15 cellular contexts compared by ENCODE assay signal in genomic region chr2:234373060-234373459, GRCh38.
DNase-seq lines count a peak whose midpoint lies in the region; ATAC-seq, FAIRE-seq and TF ChIP-seq lines count a peak whose summit lies in the region.
"Had no signal": no experiment of that assay in that cellular context is flagged by ENCODE, and none has a peak within 500 bp of the region (broad histone marks: within the 10 kb centered on the region; RNA-seq: fewer than 3 reads in every experiment).

No MANE protein-coding gene starts in this region.

- POLR2A ChIA-PET in CD8-positive, alpha-beta T cell (lab: Charles Lee) = interaction anchor here (0.7 to 2.6 kb wide), 9 partner anchors 22 to 124 kb away, joined by 3 to 8 read pairs (median 4); partner anchors contain the start of gene ARL4C
- POLR2A ChIA-PET in PC-3 (lab: Charles Lee; ENCODE audit: unreplicated experiment) = no interaction called here
- POLR2A ChIA-PET in naive thymus-derived CD8-positive, alpha-beta T cell (lab: Charles Lee) = interaction anchor here (0.7 to 3.4 kb wide), 18 partner anchors 11 to 135 kb away, joined by 3 to 29 read pairs (median 5); partner anchors contain the start of gene ARL4C

- no peak for FAIRE-seq in pancreas (lab: Jason Lieb, UNC)

- H4K20me1 ChIP-seq in PC-3 (ENCODE audit: low read length) = no peaks in the 10 kb centered on the region
- H4K20me1 ChIP-seq: BLaER1 had no signal

- no peak for TF ChIP-seq POLR2A in sigmoid colon (IDR thresholded peaks at IDR 0.05)

- H3K27me3 Mint-ChIP-seq in CD8-positive, alpha-beta T cell (ENCODE audit: low read depth) = no peaks in the 10 kb centered on the region
- H3K27me3 Mint-ChIP-seq in activated naive CD8-positive, alpha-beta T cell treated with anti-CD3 and anti-CD28 coated beads for 36 hours = no peaks in the 10 kb centered on the region
- no peaks in the 10 kb centered on the region for H3K27me3 Mint-ChIP-seq in naive thymus-derived CD8-positive, alpha-beta T cell
- H3K27me3 Mint-ChIP-seq: progenitor cell of endocrine pancreas had no signal

- H3K27ac Mint-ChIP-seq in CD8-positive, alpha-beta T cell = peak overlapping the region; percentile 93
- peak overlapping the region; percentile 93 for H3K27ac Mint-ChIP-seq in activated naive CD8-positive, alpha-beta T cell treated with anti-CD3 and anti-CD28 coated beads for 36 hours
- peak overlapping the region; percentile 90 to 97 (median 94) for H3K27ac Mint-ChIP-seq in naive thymus-derived CD8-positive, alpha-beta T cell
- H3K27ac Mint-ChIP-seq: progenitor cell of endocrine pancreas had no signal

- no TSS peak for BruUV-seq in PC-3 (replicated peaks; lab: Mats Ljungman, UMichigan)

- peak overlapping the region; percentile 59 for H3K4me3 Mint-ChIP-seq in CD8-positive, alpha-beta T cell
- peak overlapping the region; percentile 52 for H3K4me3 Mint-ChIP-seq in activated naive CD8-positive, alpha-beta T cell treated with anti-CD3 and anti-CD28 coated beads for 36 hours
- peak overlapping the region; percentile 47 to 90 (median 75) for H3K4me3 Mint-ChIP-seq in naive thymus-derived CD8-positive, alpha-beta T cell

- peak in 2 of 7 experiments; percentile 30 to 40 for DNase-seq in CD8-positive, alpha-beta T cell
- DNase-seq in PC-3 = no peak
- DNase-seq in activated naive CD8-positive, alpha-beta T cell treated with anti-CD3 and anti-CD28 coated beads for 36 hours = no peak
- peak in 8 of 10 donors; percentile 5 to 65 (median 36) for DNase-seq in naive thymus-derived CD8-positive, alpha-beta T cell
- DNase-seq in sigmoid colon = no peak
- DNase-seq in pancreas = no peak
- DNase-seq in mucosa of gallbladder (ENCODE audit: low spot score) = no peak
- DNase-seq: GM23248, Karpas-422, NCI-H187 treated with DMSO at 0.1 percent for 48 hours, NCI-H748 treated with DMSO at 0.1 percent for 48 hours, T-helper 9 cell had no signal

- H3K4me1 Mint-ChIP-seq in CD8-positive, alpha-beta T cell (ENCODE audit: low read depth) = peaks cover 68% of the 10 kb centered on the region
- peaks cover 73% of the 10 kb centered on the region for H3K4me1 Mint-ChIP-seq in activated naive CD8-positive, alpha-beta T cell treated with anti-CD3 and anti-CD28 coated beads for 36 hours
- peaks cover 37 to 70% (median 68%) of the 10 kb centered on the region in 4 donors for H3K4me1 Mint-ChIP-seq in naive thymus-derived CD8-positive, alpha-beta T cell

- no peak overlapping the region for H3K4me2 ChIP-seq in PC-3 (ENCODE audit: low read length)
- H3K4me2 ChIP-seq: BLaER1 had no signal

- H3K27me3 ChIP-seq in CD8-positive, alpha-beta T cell (ENCODE audit: insufficient read depth, low read length) = no peaks in the 10 kb centered on the region
- H3K27me3 ChIP-seq in PC-3 (ENCODE audit: low read length) (no peaks in the 10 kb centered on the region), sigmoid colon (peaks cover 0 to 6% (median 0%) of the 10 kb centered on the region in 3 donors), pancreas (no peaks in the 10 kb centered on the region)
- H3K27me3 ChIP-seq: BLaER1 had no signal

- no peaks in the 10 kb centered on the region for H3K79me2 ChIP-seq in PC-3 (ENCODE audit: low read length)

- no peak for TF ChIP-seq EP300 in sigmoid colon (IDR thresholded peaks at IDR 0.05)

- H3K9ac ChIP-seq in PC-3 (ENCODE audit: low read length) = no peak overlapping the region
- H3K9ac ChIP-seq: BLaER1, GM23248 had no signal

- H3K36me3 Mint-ChIP-seq in CD8-positive, alpha-beta T cell = no peaks in the 10 kb centered on the region
- H3K36me3 Mint-ChIP-seq in activated naive CD8-positive, alpha-beta T cell treated with anti-CD3 and anti-CD28 coated beads for 36 hours = peaks cover 4% of the 10 kb centered on the region
- no peaks in the 10 kb centered on the region for H3K36me3 Mint-ChIP-seq in naive thymus-derived CD8-positive, alpha-beta T cell

- CTCF ChIA-PET in CD8-positive, alpha-beta T cell (lab: Charles Lee) = interaction anchor here (0.7 to 3.4 kb wide), 8 partner anchors 9 to 123 kb away, joined by 3 to 16 read pairs (median 4); no protein-coding TSS in a partner anchor
- CTCF ChIA-PET in PC-3 (lab: Charles Lee) = no interaction called here

- H3K27ac ChIP-seq in CD8-positive, alpha-beta T cell (ENCODE audit: low read depth, low read length) = peak overlapping the region; percentile 20
- H3K27ac ChIP-seq in PC-3 (ENCODE audit: low read length) (no peak overlapping the region), sigmoid colon (no peak overlapping the region), pancreas (no peak overlapping the region)
- H3K27ac ChIP-seq: BLaER1, gastroesophageal sphincter, GM23248 had no signal

- peaks cover 58% of the 10 kb centered on the region for H3K4me1 ChIP-seq in CD8-positive, alpha-beta T cell (ENCODE audit: insufficient read depth, low read length)
- H3K4me1 ChIP-seq in PC-3 (ENCODE audit: insufficient read depth, low read length) = peaks cover 29% of the 10 kb centered on the region
- H3K4me1 ChIP-seq in sigmoid colon = peaks cover 0 to 23% (median 13%) of the 10 kb centered on the region in 4 donors
- no peaks in the 10 kb centered on the region for H3K4me1 ChIP-seq in pancreas

- peak; percentile 52 for ATAC-seq in CD8-positive, alpha-beta T cell
- ATAC-seq in PC-3 (no peak), pancreas (no peak)
- ATAC-seq in naive thymus-derived CD8-positive, alpha-beta T cell = peak; percentile 58 to 80
- ATAC-seq: gastroesophageal sphincter had no signal

- no peaks in the 10 kb centered on the region for H3K9me3 ChIP-seq in CD8-positive, alpha-beta T cell (ENCODE audit: low read length)
- no peaks in the 10 kb centered on the region for H3K9me3 ChIP-seq in PC-3 (ENCODE audit: low read length)
- H3K9me3 ChIP-seq in sigmoid colon = no peaks in the 10 kb centered on the region
- H3K9me3 ChIP-seq in pancreas = no peaks in the 10 kb centered on the region
- H3K9me3 ChIP-seq: BLaER1, gastroesophageal sphincter had no signal

- no peaks in the 10 kb centered on the region for H3K36me3 ChIP-seq in CD8-positive, alpha-beta T cell (ENCODE audit: insufficient read depth, low read length)
- no peaks in the 10 kb centered on the region for H3K36me3 ChIP-seq in PC-3 (ENCODE audit: low read depth, low read length)
- no peaks in the 10 kb centered on the region for H3K36me3 ChIP-seq in sigmoid colon
- H3K36me3 ChIP-seq in pancreas = no peaks in the 10 kb centered on the region
- H3K36me3 ChIP-seq: BLaER1, gastroesophageal sphincter had no signal

- H3F3A ChIP-seq in PC-3 (ENCODE audit: low read length, unreplicated experiment) = peaks cover 5% of the 10 kb centered on the region

- 60 to 69% methylated on average over 4 of the region's 4 CpGs for WGBS in sigmoid colon, 2 donors
- 70 to 77% methylated on average over 4 of the region's 4 CpGs for WGBS in pancreas, 2 donors

- 0 out of 2 replicates have a peak overlapping the region, but pooled peaks have one; percentile 3 for H2AFZ ChIP-seq in PC-3 (ENCODE audit: low read length)
- H2AFZ ChIP-seq: GM23248 had no signal

- no peak for TF ChIP-seq CTCF in CD8-positive, alpha-beta T cell (IDR thresholded peaks at IDR 0.05)
- TF ChIP-seq CTCF in PC-3 (conservative IDR thresholded peaks at IDR 0.05; ENCODE audit: low read depth, low read length) = no peak
- TF ChIP-seq CTCF in sigmoid colon (IDR thresholded peaks at IDR 0.05) = no peak
- no peak for TF ChIP-seq CTCF in pancreas (IDR thresholded peaks at IDR 0.05)

- no peaks in the 10 kb centered on the region for H3K9me3 Mint-ChIP-seq in CD8-positive, alpha-beta T cell
- H3K9me3 Mint-ChIP-seq in activated naive CD8-positive, alpha-beta T cell treated with anti-CD3 and anti-CD28 coated beads for 36 hours = peaks cover 2% of the 10 kb centered on the region
- no peaks in the 10 kb centered on the region for H3K9me3 Mint-ChIP-seq in naive thymus-derived CD8-positive, alpha-beta T cell

- intact Hi-C loops in CD8-positive, alpha-beta T cell (cut with DNase I, micrococcal nuclease) = loop anchor here (2.0 to 5.0 kb wide), 3 partner anchors 49 to 116 kb away; no protein-coding TSS in a partner anchor
- intact Hi-C loops in PC-3 (cut with micrococcal nuclease) = no loop called here
- intact Hi-C loops in sigmoid colon (cut with DNase I) = no loop called here
- intact Hi-C loops in pancreas (cut with DNase I) = no loop called here

- no peak overlapping the region for H3K4me3 ChIP-seq in CD8-positive, alpha-beta T cell (ENCODE audit: low read depth, low read length)
- no peak overlapping the region for H3K4me3 ChIP-seq in PC-3 (ENCODE audit: low read length)
- H3K4me3 ChIP-seq in sigmoid colon = no peak overlapping the region
- no peak overlapping the region for H3K4me3 ChIP-seq in pancreas
- H3K4me3 ChIP-seq: BLaER1, gastroesophageal sphincter, GM23248 had no signal

- H3K9me2 ChIP-seq in PC-3 (replicated peaks; ENCODE audit: low read length) = no peaks in the 10 kb centered on the region

Comparison
In these comparisons a context has a peak if more than half of its experiments do, and no peak if none do; other contexts are left out.
1. ATAC-seq: peak in CD8-positive, alpha-beta T cell (single experiment) and naive thymus-derived CD8-positive, alpha-beta T cell (2 of 2); none in PC-3 (single experiment) and pancreas (0 of 4).
2. DNase-seq: peak in naive thymus-derived CD8-positive, alpha-beta T cell (8 of 10); none in PC-3 (single experiment), activated naive CD8-positive, alpha-beta T cell treated with anti-CD3 and anti-CD28 coated beads for 36 hours (single experiment), sigmoid colon (single experiment), pancreas (0 of 6) and mucosa of gallbladder (single experiment).
3. intact Hi-C loops: an anchor here in CD8-positive, alpha-beta T cell (2.0 to 5.0 kb wide); none called in PC-3, sigmoid colon and pancreas.
4. Peak in every context shown above with its lines, with median percentiles within 50 percentile points of each other: H3K27ac Mint-ChIP-seq and H3K4me3 Mint-ChIP-seq.